8 cellular contexts compared by ENCODE assay signal in genomic region chr1:156193488-156194299, GRCh38. TPM values are rescaled to one million over a fixed set of nuclear protein-coding genes. Genes with fewer than 3 reads are reported as not detected.
DNase-seq lines count a peak whose midpoint lies in the region; ATAC-seq, FAIRE-seq and TF ChIP-seq lines count a peak whose summit lies in the region.

TSS of gene SLC25A44 (plus strand) at chr1:156194104. CDS start at chr1:156199848, 5,744 bp downstream.

- H2BK120ac ChIP-seq in H1 (replicated peaks; ENCODE audit: low read depth, low read length) = peak within 1 kb of the TSS; percentile 96

- H2AK5ac ChIP-seq in H1 (ENCODE audit: low read depth, low read length) = peak within 1 kb of the TSS; percentile 11; the same call in 1 of the 2 replicates

- H3K36me3 ChIP-seq in NT2/D1 (ENCODE audit: insufficient read depth, insufficient read length, low read length) (peaks cover 30% of the 10 kb centered on the region), H1 (ENCODE audit: control insufficient read depth in 2 of 4, insufficient read depth in 4 of 4, low read length in 3 of 4) (peaks cover 0 to 8% (median 4%) of the 10 kb centered on the region in 4 experiments; a peak in 4 of 8 replicates)

- H4K91ac ChIP-seq in H1 (replicated peaks; ENCODE audit: insufficient read length, low read length) = peak within 1 kb of the TSS; percentile 75

- TF ChIP-seq RAD21 in H1 (IDR thresholded peaks at IDR 0.05 in 1 of 2, conservative IDR thresholded peaks at IDR 0.05 in 1 of 2; ENCODE audit: low read depth in 2 of 2, low read length in 2 of 2) = peak in 1 of 2 experiments; percentile 20; a peak in 1 of 4 replicates

- peak within 1 kb of the TSS; percentile 83 for H3K4me3 ChIP-seq in NT2/D1 (ENCODE audit: insufficient read length, low read depth)
- H3K4me3 ChIP-seq in H1 (ENCODE audit: extremely low read depth in 1 of 4, insufficient read depth in 2 of 4, low read depth in 3 of 4, low read length in 4 of 4) = peak within 1 kb of the TSS; percentile 78 to 97 (median 94)

- peak within 1 kb of the TSS; percentile 36 for H3K4ac ChIP-seq in H1 (replicated peaks; ENCODE audit: insufficient read length, low read depth, low read length)

- no peak within 1 kb of the TSS for H3K56ac ChIP-seq in H1 (replicated peaks; ENCODE audit: insufficient read length, low read depth, low read length)

- H3K36me3 Mint-ChIP-seq in Calu3 (ENCODE audit: insufficient read depth, unreplicated experiment) (peaks cover 17% of the 10 kb centered on the region), memory B cell (peaks cover 9% of the 10 kb centered on the region)
- H3K36me3 Mint-ChIP-seq in activated CD8-positive, alpha-beta memory T cell treated with anti-CD3 and anti-CD28 coated beads, Interleukin-2, amount 10 ng/mL, durations not matched to agents 7 days and 5 days = peaks cover 19% of the 10 kb centered on the region

- peak within 1 kb of the TSS; percentile 23; the same call in 1 of the 2 replicates for H2BK12ac ChIP-seq in H1 (ENCODE audit: low read depth, low read length)

- peaks cover 6% of the 10 kb centered on the region; the same call in 1 of the 2 replicates for H3K23me2 ChIP-seq in H1 (ENCODE audit: low read depth, low read length)

- CTCF ChIA-PET in Calu3 (lab: Charles Lee) = interaction anchor here (0.6 to 1.6 kb wide), 6 partner anchors 15 to 249 kb away, joined by 3 to 18 read pairs (median 12); partner anchors contain the start of gene PMF1
- CTCF ChIA-PET in activated CD8-positive, alpha-beta memory T cell treated with anti-CD3 and anti-CD28 coated beads, Interleukin-2, amount 10 ng/mL, durations not matched to agents 7 days and 5 days (lab: Charles Lee) = interaction anchor here (1.0 to 3.4 kb wide), 6 partner anchors 9 to 53 kb away, joined by 3 to 26 read pairs (median 4); partner anchors contain the start of gene PMF1
- CTCF ChIA-PET in H1 (lab: Charles Lee; ENCODE audit: partially characterized antibody) = interaction anchor here (0.8 to 5.1 kb wide), 13 partner anchors 10 to 166 kb away, joined by 3 to 27 read pairs (median 3); partner anchors contain the start of gene PMF1

- 0 out of 2 replicates have a peak within 1 kb of the TSS, but pooled peaks have one; percentile 68 for H2BK20ac ChIP-seq in H1 (ENCODE audit: low read length)

- H2BK15ac ChIP-seq in H1 (ENCODE audit: low read length) = peak within 1 kb of the TSS; percentile 37; the same call in 1 of the 2 replicates

- H2BK5ac ChIP-seq in H1 (ENCODE audit: low read depth, low read length) = peak within 1 kb of the TSS; percentile 90

- H4K8ac ChIP-seq in H1 (ENCODE audit: extremely low read depth, insufficient read depth, low read length) = peak within 1 kb of the TSS; percentile 92

- H3K14ac ChIP-seq in H1 (ENCODE audit: insufficient read length) = no peak within 1 kb of the TSS

- H3K79me2 ChIP-seq in H1 (ENCODE audit: control insufficient read depth in 1 of 2, insufficient read depth in 2 of 2, low read length in 2 of 2) = peaks cover 16 to 43% of the 10 kb centered on the region in 2 experiments

- BruUV-seq in Calu3 (replicated peaks; lab: Mats Ljungman, UMichigan) = TSS peak; percentile 94

- WGBS in H1 (ENCODE audit: extremely low coverage in 1 of 2, insufficient coverage in 1 of 2, insufficient read length in 1 of 2, insufficient replicate concordance in 2 of 2, low coverage in 1 of 2, low lambda C conversion rate in 2 of 2, missing lambda C conversion rate in 1 of 2), 2 experiments = 22% methylated on average over 58 of the region's 59 CpGs; no CpG with 5 or more reads in 1 of the 2 experiments

- TF ChIP-seq POLR2A in H1 (IDR thresholded peaks at IDR 0.05; ENCODE audit: control extremely low read depth in 1 of 2, low read depth in 2 of 2, low read length in 2 of 2) = peak; percentile 59 to 66; a peak in 2 of 3 replicates

- peaks cover 17% of the 10 kb centered on the region for H3K79me1 ChIP-seq in H1 (ENCODE audit: low read depth, low read length)

- H4K20me1 ChIP-seq in H1 (replicated peaks in 1 of 2; ENCODE audit: control insufficient read depth in 1 of 2, insufficient read depth in 2 of 2, low read length in 2 of 2) = peaks cover 0 to 7% of the 10 kb centered on the region in 2 experiments

- H3K4me1 Mint-ChIP-seq in Calu3 (ENCODE audit: low read depth, unreplicated experiment) = peaks cover 30% of the 10 kb centered on the region
- peaks cover 55% of the 10 kb centered on the region for H3K4me1 Mint-ChIP-seq in activated CD8-positive, alpha-beta memory T cell treated with anti-CD3 and anti-CD28 coated beads, Interleukin-2, amount 10 ng/mL, durations not matched to agents 7 days and 5 days
- H3K4me1 Mint-ChIP-seq in memory B cell = peaks cover 21% of the 10 kb centered on the region

- DNase-seq in Calu3 (peak; percentile 98), HUDEP-2 (lab: John Stamatoyannopoulos, UW; ENCODE audit: unreplicated experiment in 76 of 76) (peak; percentile 23 to 99 (median 96)), NT2/D1 (ENCODE audit: low read depth, low spot score) (peak; percentile 100), H1 (ENCODE audit: low read depth in 1 of 2, low spot score in 2 of 2) (peak; percentile 96 to 99), memory B cell (ENCODE audit: low spot score in 2 of 2) (peak; percentile 96 to 98)
- DNase-seq in activated CD8-positive, alpha-beta memory T cell treated with anti-CD3 and anti-CD28 coated beads, Interleukin-2, amount 10 ng/mL, durations not matched to agents 7 days and 5 days = peak; percentile 99
- peak; percentile 90 for DNase-seq in stimulated activated CD8-positive, alpha-beta memory T cell treated with anti-CD3 and anti-CD28 coated beads, Interleukin-12 subunit alpha, Interleukin-12 subunit beta, amount 100 ng/mL, for 24 hours (ENCODE audit: extremely low read depth)

- peak within 1 kb of the TSS; percentile 73; the same call in 1 of the 2 replicates for H3K27ac ChIP-seq in H1 (ENCODE audit: low read depth, low read length)

- FAIRE-seq in H1 (lab: Jason Lieb, UNC) = peak; percentile 94

- peak within 1 kb of the TSS; percentile 77 to 99 for H3K4me2 ChIP-seq in H1 (ENCODE audit: insufficient read depth in 1 of 2, low read depth in 2 of 2, low read length in 2 of 2)

- TF ChIP-seq CTCF in Calu3 (IDR thresholded peaks at IDR 0.05; ENCODE audit: unreplicated experiment) = peak; percentile 52
- peak; percentile 25 to 52 (median 51) for TF ChIP-seq CTCF in H1 (IDR thresholded peaks at IDR 0.05; ENCODE audit: control extremely low read depth in 1 of 3, insufficient read depth in 1 of 3, low read depth in 1 of 3, low read length in 3 of 3)

- H3K9me3 Mint-ChIP-seq in Calu3 (ENCODE audit: low read depth, unreplicated experiment) (no peaks in the 10 kb centered on the region), memory B cell (no peaks in the 10 kb centered on the region)
- peaks cover 3% of the 10 kb centered on the region for H3K9me3 Mint-ChIP-seq in activated CD8-positive, alpha-beta memory T cell treated with anti-CD3 and anti-CD28 coated beads, Interleukin-2, amount 10 ng/mL, durations not matched to agents 7 days and 5 days (ENCODE audit: low read depth)

- H3K23ac ChIP-seq in H1 (ENCODE audit: insufficient read length) = no peak within 1 kb of the TSS

- peak within 1 kb of the TSS; percentile 95 for H3K4me3 Mint-ChIP-seq in Calu3 (ENCODE audit: low read depth, unreplicated experiment)
- peak within 1 kb of the TSS; percentile 96 for H3K4me3 Mint-ChIP-seq in activated CD8-positive, alpha-beta memory T cell treated with anti-CD3 and anti-CD28 coated beads, Interleukin-2, amount 10 ng/mL, durations not matched to agents 7 days and 5 days
- H3K4me3 Mint-ChIP-seq in memory B cell = peak within 1 kb of the TSS; percentile 88

- peak within 1 kb of the TSS; percentile 86 for H3K9ac ChIP-seq in NT2/D1 (ENCODE audit: insufficient read length, low read depth)
- H3K9ac ChIP-seq in H1 (replicated peaks in 1 of 4; ENCODE audit: extremely low read depth in 1 of 4, low read depth in 3 of 4, low read length in 3 of 4) = peak within 1 kb of the TSS; percentile 54 to 64 (median 60)

- ATAC-seq in GM21381 (IDR thresholded peaks at IDR 0.05; ENCODE audit: unreplicated experiment) (peak; percentile 93), memory B cell (ENCODE audit: low read depth) (peak; percentile 97)
- peak; percentile 97 for ATAC-seq in activated CD8-positive, alpha-beta memory T cell treated with anti-CD3 and anti-CD28 coated beads, Interleukin-2, amount 10 ng/mL, durations not matched to agents 7 days and 5 days

- H4K5ac ChIP-seq in H1 (ENCODE audit: insufficient read length, low read depth, low read length) = peak within 1 kb of the TSS; percentile 81

- 0 out of 3 replicates have a peak, but pooled peaks of 1 of the 2 experiments have one; percentile 26 for TF ChIP-seq EP300 in H1 (IDR thresholded peaks at IDR 0.05; ENCODE audit: borderline replicate concordance in 1 of 2, low read depth in 2 of 2, low read length in 2 of 2)

- H3K27ac Mint-ChIP-seq in Calu3 (ENCODE audit: unreplicated experiment) (peak within 1 kb of the TSS; percentile 85), memory B cell (peak within 1 kb of the TSS; percentile 87)
- peak within 1 kb of the TSS; percentile 95 for H3K27ac Mint-ChIP-seq in activated CD8-positive, alpha-beta memory T cell treated with anti-CD3 and anti-CD28 coated beads, Interleukin-2, amount 10 ng/mL, durations not matched to agents 7 days and 5 days

- intact Hi-C loops in Calu3 (cut with micrococcal nuclease; ENCODE audit: unreplicated experiment) = no loop called here

- peak within 1 kb of the TSS; percentile 78 for H3K18ac ChIP-seq in H1 (ENCODE audit: extremely low read depth, low read length)

- H2AFZ ChIP-seq in H1 (ENCODE audit: low read length) = no peak within 1 kb of the TSS

- H3K4me1 ChIP-seq in NT2/D1 (ENCODE audit: insufficient read depth, insufficient read length) = no peaks in the 10 kb centered on the region
- peaks cover 2 to 16% (median 4%) of the 10 kb centered on the region in 4 experiments; a peak in 5 of 7 replicates for H3K4me1 ChIP-seq in H1 (replicated peaks in 1 of 4; ENCODE audit: control insufficient read depth in 3 of 4, insufficient read depth in 4 of 4, low read length in 3 of 4)

- POLR2A ChIA-PET in H1 (lab: Charles Lee; ENCODE audit: partially characterized antibody) = interaction anchor here (0.8 to 4.1 kb wide), 20 partner anchors 9 to 249 kb away, joined by 3 to 27 read pairs (median 4); partner anchors contain the start of gene PMF1

- H3K27me3 Mint-ChIP-seq in Calu3 (ENCODE audit: unreplicated experiment) = peaks cover 7% of the 10 kb centered on the region
- no peaks in the 10 kb centered on the region for H3K27me3 Mint-ChIP-seq in activated CD8-positive, alpha-beta memory T cell treated with anti-CD3 and anti-CD28 coated beads, Interleukin-2, amount 10 ng/mL, durations not matched to agents 7 days and 5 days
- no peaks in the 10 kb centered on the region for H3K27me3 Mint-ChIP-seq in memory B cell

- H3K27me3 ChIP-seq in NT2/D1 (ENCODE audit: insufficient read depth, insufficient read length) = no peaks in the 10 kb centered on the region
- no peaks in the 10 kb centered on the region for H3K27me3 ChIP-seq in H1 (replicated peaks in 1 of 4; ENCODE audit: control insufficient read depth in 3 of 4, extremely low read depth in 1 of 4, insufficient read depth in 3 of 4, low read length in 3 of 4)

- peaks cover 16% of the 10 kb centered on the region for H3K9me3 ChIP-seq in NT2/D1 (ENCODE audit: insufficient read depth, low read length)
- H3K9me3 ChIP-seq in H1 (ENCODE audit: insufficient read depth in 2 of 2, low read depth in 1 of 2, low read length in 1 of 2) = peaks cover 6 to 7% of the 10 kb centered on the region in 2 experiments

RNA-seq across cellular contexts. Expression of gene SLC25A44, which starts in this region (rescaled TPM):
- 28.2 and 32.5 TPM in 2 replicates for total RNA-seq in Calu3 (2022)
- total RNA-seq in activated CD8-positive, alpha-beta memory T cell treated with anti-CD3 and anti-CD28 coated beads, Interleukin-2, amount 10 ng/mL, durations not matched to agents 7 days and 5 days = 10 to 100 TPM; 41.4 to 48.4 TPM
- total RNA-seq in H1 (2021; fragmentation: NEBNext Ultra II Directional; extraction: Animal tissue kit (Norgen Biotek cat#: 25700)) = 23.4 and 31.4 TPM in 2 replicates
- 27.0 and 32.1 TPM in 2 replicates for polyA plus RNA-seq in H1 (2011; rRNA removed)
- 26.1 TPM for polyA plus RNA-seq in H1 (2011; cell fraction: cytosol; rRNA removed)
- 19.4 TPM for polyA plus RNA-seq in H1 (2011; cell fraction: nucleus; rRNA removed)
- 21.8 to 26.9 TPM (median 25.5 TPM) in 4 replicates for polyA plus RNA-seq in H1 (2012, experiment 1 of 2)
- polyA plus RNA-seq in H1 (2012, experiment 2 of 2) = 11.2 TPM
- 19.3 TPM for polyA plus RNA-seq in H1 (2013, experiment 1 of 2)
- 21.1 TPM for polyA plus RNA-seq in H1 (2013, experiment 2 of 2)
- polyA minus RNA-seq in H1 (2011; rRNA and poly(A)+ RNA removed) = 50.6 and 53.0 TPM in 2 replicates
- 18.2 TPM for polyA minus RNA-seq in H1 (2011; cell fraction: cytosol; rRNA and poly(A)+ RNA removed)
- polyA minus RNA-seq in H1 (2011; cell fraction: nucleus; rRNA and poly(A)+ RNA removed) = 15.3 TPM

Comparison
In these comparisons a context has a peak if more than half of its experiments do, and no peak if none do; other contexts are left out.
1. Peak in every context shown above with its lines: DNase-seq, ATAC-seq, H3K4me3 ChIP-seq and H3K27ac ChIP-seq.